ENCODE assay signal across 8 cellular contexts in genomic region chr16:79261461-79261860, GRCh38.
DNase-seq lines count a peak whose midpoint lies in the region; ATAC-seq and TF ChIP-seq lines count a peak whose summit lies in the region.

No MANE protein-coding gene starts in this region.

- peaks cover 27% of the 10 kb centered on the region for H3K27me3 ChIP-seq in left ventricle myocardium inferior (ENCODE audit: low read depth)

- intact Hi-C loops in left ventricle myocardium inferior (cut with micrococcal nuclease): no loop called here

- no peaks in the 10 kb centered on the region for H3K9me3 ChIP-seq in left ventricle myocardium inferior (replicated peaks)

- H3K4me1 ChIP-seq in left ventricle myocardium inferior: peaks cover 14% of the 10 kb centered on the region

- peak overlapping the region; percentile 79 for H3K27ac ChIP-seq in left ventricle myocardium inferior (replicated peaks)

- H3K36me3 ChIP-seq in left ventricle myocardium inferior: no peaks in the 10 kb centered on the region

- peak; percentile 48 for ATAC-seq in HG02759 (IDR thresholded peaks at IDR 0.05; ENCODE audit: unreplicated experiment)
- ATAC-seq in GM18909 (IDR thresholded peaks at IDR 0.05; ENCODE audit: poor library complexity, unreplicated experiment): no peak
- no peak for ATAC-seq in HG02798 (IDR thresholded peaks at IDR 0.05; ENCODE audit: poor library complexity, unreplicated experiment)
- no peak for ATAC-seq in HG02763 (IDR thresholded peaks at IDR 0.05; ENCODE audit: unreplicated experiment)

- TF ChIP-seq CTCF in left ventricle myocardium inferior (IDR thresholded peaks at IDR 0.05; ENCODE audit: borderline replicate concordance): peak; percentile 65

- no peak overlapping the region for H3K4me3 ChIP-seq in left ventricle myocardium inferior

- DNase-seq in COLO668 (lab: John Stamatoyannopoulos, UW; ENCODE audit: unreplicated experiment) (peak; percentile 40), left ventricle myocardium inferior (peak; percentile 57)
- peak; percentile 74 for DNase-seq in activated CD4-positive, alpha-beta T cell treated with anti-CD3 and anti-CD28 coated beads for 48 hours
- DNase-seq in stimulated activated CD4-positive, alpha-beta T cell treated with anti-CD3 and anti-CD28 coated beads, Interleukin-15, amount 100 ng/mL, for 48 hours (ENCODE audit: low read depth in 2 of 2): peak; percentile 42 to 53
